In the genomic region with DNA sequence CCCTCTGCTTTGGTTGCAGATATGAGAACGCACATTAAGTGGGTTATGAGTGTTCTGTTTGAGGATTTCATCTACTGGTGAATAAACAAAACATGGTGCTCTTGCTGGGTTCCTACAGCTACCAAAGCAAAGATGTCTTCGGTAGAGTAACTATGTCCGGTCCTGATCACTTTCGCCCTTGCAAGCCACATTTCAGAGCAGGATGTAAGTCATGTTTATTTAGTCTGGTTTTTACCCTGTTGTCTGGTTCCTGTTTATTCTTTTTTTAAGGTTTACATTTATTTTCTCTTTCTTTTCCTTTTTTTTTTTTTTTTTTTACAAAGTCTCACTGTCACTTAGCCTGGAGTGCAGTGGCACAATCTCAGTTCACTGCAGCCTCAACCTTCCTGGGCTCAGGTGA, we compare ENCODE assay signal across 24 cellular contexts.
DNase-seq lines count a peak whose midpoint lies in the region; ATAC-seq, FAIRE-seq and TF ChIP-seq lines count a peak whose summit lies in the region.
"Had no signal": no experiment of that assay in that cellular context is flagged by ENCODE, and none has a peak within 500 bp of the region (broad histone marks: within the 10 kb centered on the region; RNA-seq: fewer than 3 reads in every experiment).

No MANE protein-coding gene starts in this region.

- H3K36me3 ChIP-seq in HepG2 (replicated peaks in 1 of 2; ENCODE audit: control insufficient read depth in 1 of 2, insufficient read depth in 2 of 2, low read length in 2 of 2): no peaks in the 10 kb centered on the region
- H3K36me3 ChIP-seq in right lobe of liver: no peaks in the 10 kb centered on the region
- no peaks in the 10 kb centered on the region for H3K36me3 ChIP-seq in hepatocyte (replicated peaks; ENCODE audit: insufficient read depth, low read depth)
- H3K36me3 ChIP-seq in PC-9 (ENCODE audit: low read depth): no peaks in the 10 kb centered on the region
- H3K36me3 ChIP-seq: BLaER1, HAP-1, Peyer's patch had no signal

- no peaks in the 10 kb centered on the region for H3K9me2 ChIP-seq in hepatocyte (replicated peaks; ENCODE audit: insufficient read depth)
- no peaks in the 10 kb centered on the region for H3K9me2 ChIP-seq in PC-9 (ENCODE audit: insufficient read depth)
- H3K9me2 ChIP-seq: SK-N-SH had no signal

- H3K4me1 ChIP-seq in HepG2 (ENCODE audit: insufficient read depth, low read length) (peaks cover 44% of the 10 kb centered on the region), right lobe of liver (peaks cover 0 to 5% (median 2%) of the 10 kb centered on the region in 4 donors), hepatocyte (ENCODE audit: insufficient read depth) (peaks cover 13% of the 10 kb centered on the region), PC-9 (replicated peaks; ENCODE audit: insufficient read depth) (peaks cover 46% of the 10 kb centered on the region)
- H3K4me1 ChIP-seq: BLaER1, Peyer's patch had no signal

- WGBS in HepG2 (ENCODE audit: low lambda C conversion rate): 45% methylated on average over 4 of the region's 4 CpGs
- 95% methylated on average over 4 of the region's 4 CpGs for WGBS in right lobe of liver (ENCODE audit: insufficient coverage, low coverage, low lambda C conversion rate, missing lambda C conversion rate)
- WGBS in hepatocyte (ENCODE audit: low lambda C conversion rate, missing lambda C conversion rate): 78% methylated on average over 4 of the region's 4 CpGs

- no peak overlapping the region for H3K9ac ChIP-seq in HepG2 (ENCODE audit: insufficient read depth, low read depth, low read length)
- H3K9ac ChIP-seq: BLaER1, SK-N-SH had no signal

- H3K9me3 ChIP-seq in HepG2 (ENCODE audit: low read length) (no peaks in the 10 kb centered on the region), right lobe of liver (no peaks in the 10 kb centered on the region), hepatocyte (ENCODE audit: low read depth) (no peaks in the 10 kb centered on the region), PC-9 (ENCODE audit: insufficient read depth, low read depth) (no peaks in the 10 kb centered on the region)
- H3K9me3 ChIP-seq: BLaER1, HAP-1, Peyer's patch, SK-N-SH had no signal

- H3K4me3 ChIP-seq in HepG2 (replicated peaks in 1 of 3; ENCODE audit: insufficient read depth in 1 of 3, low read depth in 2 of 3, low read length in 3 of 3) (no peak overlapping the region), right lobe of liver (no peak overlapping the region), hepatocyte (no peak overlapping the region), PC-9 (no peak overlapping the region)
- H3K4me3 ChIP-seq: BLaER1, GM23338, HAP-1, Peyer's patch had no signal

- H3K27ac ChIP-seq in HepG2 (ENCODE audit: extremely low read length, insufficient read depth, low read length) (no peak overlapping the region), right lobe of liver (no peak overlapping the region), hepatocyte (peak overlapping the region; percentile 75), PC-9 (no peak overlapping the region)
- H3K27ac ChIP-seq: BLaER1, Peyer's patch had no signal

- H3K4me2 ChIP-seq in HepG2 (ENCODE audit: low read depth, low read length) (peak overlapping the region; percentile 10; the same call in 1 of the 2 replicates), hepatocyte (no peak overlapping the region), PC-9 (no peak overlapping the region)
- H3K4me2 ChIP-seq: BLaER1, GM23338, SK-N-SH had no signal

- H3K27me3 ChIP-seq in HepG2 (ENCODE audit: control insufficient read depth in 1 of 2, insufficient read depth in 2 of 2, low read length in 2 of 2) (peaks cover 0 to 31% of the 10 kb centered on the region in 2 experiments; a peak in 2 of 5 replicates), right lobe of liver (no peaks in the 10 kb centered on the region), hepatocyte (no peaks in the 10 kb centered on the region), PC-9 (ENCODE audit: insufficient read depth, low read depth) (no peaks in the 10 kb centered on the region)
- H3K27me3 ChIP-seq: BLaER1, Peyer's patch had no signal

- H4K20me1 ChIP-seq in HepG2 (ENCODE audit: insufficient read depth, low read length) (no peaks in the 10 kb centered on the region), hepatocyte (ENCODE audit: insufficient read depth, poor library complexity, severe bottlenecking) (no peaks in the 10 kb centered on the region), PC-9 (ENCODE audit: insufficient read depth) (no peaks in the 10 kb centered on the region)
- H4K20me1 ChIP-seq: BLaER1 had no signal

- H2AFZ ChIP-seq in HepG2 (ENCODE audit: low read length) (no peak overlapping the region), hepatocyte (no peak overlapping the region), PC-9 (no peak overlapping the region)
- H2AFZ ChIP-seq: GM23338 had no signal

- no peak for TF ChIP-seq RAD21 in HepG2 (CRISPR knock-in tag; IDR thresholded peaks at IDR 0.05)

- ATAC-seq in HepG2: no peak
- no peak for ATAC-seq in right lobe of liver
- no peak for ATAC-seq in HG03442 (IDR thresholded peaks at IDR 0.05; ENCODE audit: unreplicated experiment)
- ATAC-seq: GM23338 had no signal

- in situ Hi-C loops in HepG2 (cut with HindIII; ENCODE audit: extremely low pct_ligation_motif_present, low pct_unique_long_range_greater_than_20kb): no loop called here

- DNase-seq in HepG2 (ENCODE audit: low spot score): peak; percentile 38
- no peak for DNase-seq in right lobe of liver
- peak; percentile 15 for DNase-seq in brain pericyte (ENCODE audit: low read depth, low spot score)
- no peak for DNase-seq in hepatocyte (ENCODE audit: low spot score)
- no peak for DNase-seq in PC-9
- no peak for DNase-seq in cardiac septum (ENCODE audit: low spot score)
- DNase-seq: 8988T; CD4-positive, CD25-positive, alpha-beta regulatory T cell; DMS153; HFFc6; NCI-H1048; NCI-H1417; NCI-H1694; NCI-H2029 treated with DMSO at 0.1 percent for 48 hours; NCI-H446 treated with DMSO at 0.1 percent for 48 hours; NCI-H526; NCI-H82; Peyer's patch; SIG-M5; SK-N-SH had no signal

- FAIRE-seq in HepG2 (lab: Jason Lieb, UNC): no peak

- no peak for TF ChIP-seq POLR2A in HepG2 (IDR thresholded peaks at IDR 0.05; ENCODE audit: insufficient read depth in 1 of 2, low read depth in 2 of 2, low read length in 2 of 2)
- TF ChIP-seq POLR2A in right lobe of liver (IDR thresholded peaks at IDR 0.05): no peak

- no TSS peak for BruUV-seq in HepG2 (replicated peaks; lab: Mats Ljungman, UMichigan)
- no TSS peak for BruUV-seq in PC-9 (replicated peaks; lab: Mats Ljungman, UMichigan)

- TF ChIP-seq CTCF in HepG2 (CRISPR knock-in tag; IDR thresholded peaks at IDR 0.05) (no peak), right lobe of liver (IDR thresholded peaks at IDR 0.05) (no peak), hepatocyte (IDR thresholded peaks at IDR 0.05; ENCODE audit: poor library complexity) (no peak), PC-9 (conservative IDR thresholded peaks at IDR 0.05) (no peak)

- no peaks in the 10 kb centered on the region for H3K79me2 ChIP-seq in HepG2 (ENCODE audit: insufficient read depth, low read length)
- no peaks in the 10 kb centered on the region for H3K79me2 ChIP-seq in hepatocyte
- H3K79me2 ChIP-seq in PC-9 (ENCODE audit: low read depth): no peaks in the 10 kb centered on the region

- CTCF ChIA-PET in HepG2 (lab: Yijun Ruan, JAX; ENCODE audit: low intra/inter-chr PET ratio, low total read pairs): no interaction called here
- CTCF ChIA-PET in PC-9 (lab: Charles Lee): interaction anchor here (0.6 kb wide), 1 partner anchor 217 kb away, joined by 3 read pairs; no protein-coding TSS in a partner anchor

- intact Hi-C loops in HepG2 (cut with micrococcal nuclease; ENCODE audit: unreplicated experiment): no loop called here
- intact Hi-C loops in right lobe of liver (cut with DNase I): no loop called here
- intact Hi-C loops in PC-9 (cut with micrococcal nuclease; ENCODE audit: unreplicated experiment): loop anchor here (5.0 kb wide), 1 partner anchor 199 kb away; no protein-coding TSS in a partner anchor
- intact Hi-C loops in cardiac septum (cut with DNase I): no loop called here

- H3F3A ChIP-seq in PC-9 (ENCODE audit: insufficient read depth, low read depth): peaks cover 23% of the 10 kb centered on the region

- no peak for TF ChIP-seq EP300 in HepG2 (IDR thresholded peaks at IDR 0.05; ENCODE audit: low read depth in 2 of 2, low read length in 2 of 2)
- no peak for TF ChIP-seq EP300 in HepG2 (CRISPR knock-in tag; IDR thresholded peaks at IDR 0.05; ENCODE audit: borderline replicate concordance)

- POLR2A ChIA-PET in HepG2 (lab: Yijun Ruan, JAX) (no interaction called here), PC-9 (lab: Charles Lee; ENCODE audit: unreplicated experiment) (no interaction called here)

TF ChIP-seq in HepG2, 621 proteins besides CTCF, POLR2A, EP300 and RAD21 (continues in another document):
- TF ChIP-seq KMT2A (CRISPR knock-in tag; IDR thresholded peaks at IDR 0.05): no peak
- TF ChIP-seq HMG20A (CRISPR knock-in tag; IDR thresholded peaks at IDR 0.05; ENCODE audit: borderline replicate concordance): peak; percentile 39; the same call in 1 of the 2 replicates
- peak; percentile 42; the same call in 1 of the 2 replicates for TF ChIP-seq ETV5 (CRISPR knock-in tag; IDR thresholded peaks at IDR 0.05; ENCODE audit: borderline replicate concordance)
- TF ChIP-seq FOXA3 (CRISPR knock-in tag; IDR thresholded peaks at IDR 0.05): 0 out of 2 replicates have a peak, but pooled peaks have one; percentile 11

Comparison
In these comparisons a context has a peak if more than half of its experiments do, and no peak if none do; other contexts are left out.
1. DNase-seq: peak in HepG2 (single experiment) and brain pericyte (single experiment); none in right lobe of liver (0 of 3), hepatocyte (single experiment), PC-9 (0 of 2) and cardiac septum (single experiment).